In the genomic region with DNA sequence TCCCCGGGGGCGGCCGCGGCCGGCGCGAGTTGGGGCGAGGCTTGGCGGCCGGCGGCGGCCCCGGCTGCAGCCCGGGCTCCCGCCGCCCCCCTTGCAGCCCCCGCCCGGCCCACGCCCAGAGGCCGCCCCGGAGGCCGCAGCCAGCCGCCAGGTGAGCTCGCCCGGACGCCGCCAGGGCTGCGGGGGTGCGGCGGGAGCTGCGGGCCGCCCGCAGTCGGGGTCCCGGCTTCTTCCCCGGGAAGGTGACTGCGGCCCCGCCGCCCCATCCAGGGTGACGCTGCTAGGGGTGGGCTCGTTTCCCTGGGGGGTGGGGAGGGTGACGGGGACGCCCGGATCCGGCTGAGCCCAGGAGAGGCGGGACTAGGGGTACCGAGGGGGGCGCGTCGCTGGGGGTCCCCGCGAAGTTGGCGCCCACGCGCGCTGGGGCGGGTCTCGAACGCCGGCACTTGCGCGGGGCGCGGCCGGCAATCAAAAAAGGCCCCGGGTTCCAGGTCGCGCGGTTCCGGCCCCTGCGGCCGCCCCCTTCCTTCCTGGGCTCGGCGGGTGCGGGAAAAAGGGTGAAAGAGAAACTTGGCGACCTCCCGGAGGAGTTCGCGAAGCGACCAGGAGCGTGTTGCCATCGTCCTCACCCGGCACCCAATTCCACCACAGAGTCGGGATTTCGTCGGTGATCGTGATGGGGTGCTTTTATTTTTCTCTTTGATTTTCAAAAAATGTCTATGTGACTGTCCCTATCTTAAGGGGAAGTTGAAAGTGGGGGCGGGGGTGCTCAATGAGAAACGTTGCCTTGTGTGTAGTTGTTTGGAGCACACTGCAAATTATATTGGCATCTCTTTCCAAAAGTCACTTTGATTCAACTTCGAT, we compare ENCODE assay signal across 8 cellular contexts. TPM values are rescaled to one million over a fixed set of nuclear protein-coding genes. Genes with fewer than 3 reads are reported as not detected.
DNase-seq lines count a peak whose midpoint lies in the region; ATAC-seq, FAIRE-seq and TF ChIP-seq lines count a peak whose summit lies in the region.

No MANE protein-coding gene starts in this region.

- peak overlapping the region; percentile 88 for H3K27ac ChIP-seq in K562 (ENCODE audit: extremely low read depth, low read depth, low read length)
- peak overlapping the region; percentile 77 to 97 (median 96) for H3K27ac ChIP-seq in spleen

- DNase-seq in Ammon's horn (ENCODE audit: low spot score) (peak; percentile 23), T-helper 17 cell (peak in 2 of 3 donors; percentile 34 to 45), K562 (ENCODE audit: extremely low read depth in 1 of 4, low spot score in 3 of 4) (peak; percentile 32 to 73 (median 66)), iPS-NIHi7 (ENCODE audit: extremely low spot score) (peak; percentile 64), spleen (peak; percentile 90), SK-N-DZ (ENCODE audit: low spot score) (no peak)

- whole genome bisulfite sequencing in K562 (ENCODE audit: insufficient coverage, low coverage, missing lambda C conversion rate), result 1% methylated on average over 7 of the region's 90 CpGs
- 0 to 1% (median 0%) methylated on average over 22 to 90 of the region's 90 CpGs for WGBS in spleen, 5 donors

- peak; percentile 60 for TF ChIP-seq POLR2A in GM19099 (IDR thresholded peaks at IDR 0.05; ENCODE audit: extremely low read depth, insufficient read length, low read depth)
- TF ChIP-seq POLR2A in K562 (conservative IDR thresholded peaks at IDR 0.05), result 0 out of 2 replicates have a peak, but pooled peaks have one; percentile 29
- no peak for TF ChIP-seq POLR2A in spleen (IDR thresholded peaks at IDR 0.05)

- peak overlapping the region; percentile 70 for H3K4me2 ChIP-seq in K562 (ENCODE audit: insufficient read depth, low read length)

- BruUV-seq in K562 (replicated peaks; lab: Mats Ljungman, UMichigan), result no TSS peak

- H3K4me1 Mint-ChIP-seq in T-helper 17 cell, result peaks cover 42% of the 10 kb centered on the region

- H3K36me3 ChIP-seq in K562 (ENCODE audit: control insufficient read depth, insufficient read depth, low read length), result peaks cover 11% of the 10 kb centered on the region; the same call in 2 of the 3 replicates
- peaks cover 0 to 6% (median 0%) of the 10 kb centered on the region in 6 donors for H3K36me3 ChIP-seq in spleen

- no peak for FAIRE-seq in K562 (lab: Jason Lieb, UNC)

- H2AFZ ChIP-seq in K562 (ENCODE audit: low read depth, low read length), result peak overlapping the region; percentile 84

- H3K27ac Mint-ChIP-seq in T-helper 17 cell, result peak overlapping the region; percentile 93

- CTCF ChIA-PET in K562 (lab: Yijun Ruan, JAX; ENCODE audit: low intra/inter-chr PET ratio), result no interaction called here

- H3K27me3 ChIP-seq in K562 (ENCODE audit: control insufficient read depth in 2 of 2, insufficient read depth in 2 of 2, low read length in 2 of 2) (no peaks in the 10 kb centered on the region), spleen (replicated peaks in 1 of 7) (no peaks in the 10 kb centered on the region)

- peak overlapping the region; percentile 85 to 94 for H3K9ac ChIP-seq in K562 (ENCODE audit: insufficient read depth in 1 of 2, low read depth in 2 of 2, low read length in 2 of 2)

- peaks cover 90% of the 10 kb centered on the region for H3K79me2 ChIP-seq in K562 (ENCODE audit: control insufficient read depth, insufficient read depth, low read length)

- H3K9me3 ChIP-seq in T-helper 17 cell (ENCODE audit: control insufficient read depth, low read length, poor library complexity, severe bottlenecking), result no peaks in the 10 kb centered on the region
- H3K9me3 ChIP-seq in K562 (replicated peaks; ENCODE audit: control insufficient read depth, insufficient read depth, low read depth, low read length), result no peaks in the 10 kb centered on the region
- H3K9me3 ChIP-seq in spleen, result no peaks in the 10 kb centered on the region

- H4K20me1 ChIP-seq in K562 (replicated peaks; ENCODE audit: control insufficient read depth, insufficient read depth, low read length), result no peaks in the 10 kb centered on the region

- no peaks in the 10 kb centered on the region for H3K36me3 Mint-ChIP-seq in T-helper 17 cell (ENCODE audit: low read depth)

- TF ChIP-seq CTCF in K562 (IDR thresholded peaks at IDR 0.05 in 2 of 3, conservative IDR thresholded peaks at IDR 0.05 in 1 of 3; ENCODE audit: insufficient read depth in 2 of 3, low read depth in 1 of 3, low read length in 3 of 3) (no peak), spleen (IDR thresholded peaks at IDR 0.05 in 8 of 11, conservative IDR thresholded peaks at IDR 0.05 in 3 of 11) (no peak)

- no peaks in the 10 kb centered on the region for H3K27me3 Mint-ChIP-seq in T-helper 17 cell

- H3K4me1 ChIP-seq in K562 (replicated peaks in 1 of 2; ENCODE audit: control insufficient read depth in 2 of 2, insufficient read depth in 2 of 2, low read length in 2 of 2) (peaks cover 4% of the 10 kb centered on the region in 2 experiments; a peak in 4 of 5 replicates), spleen (peaks cover 4 to 65% (median 33%) of the 10 kb centered on the region in 6 donors)

- no peak for TF ChIP-seq RAD21 in K562 (CRISPR knock-in tag; conservative IDR thresholded peaks at IDR 0.05 in 1 of 2, IDR thresholded peaks at IDR 0.05 in 1 of 2)

- peak overlapping the region; percentile 73 for H3K4me3 ChIP-seq in K562
- H3K4me3 ChIP-seq in spleen, result peak overlapping the region; percentile 80 to 97 (median 86)

- in situ Hi-C loops in K562 (cut with MboI), result no loop called here

- intact Hi-C loops in K562 (cut with micrococcal nuclease) (loop anchor here (5.0 to 10.0 kb wide), 3 partner anchors 48 to 153 kb away; a partner anchor contains a TSS), spleen (cut with DNase I; ENCODE audit: low total_unique reads) (no loop called here)

- no peaks in the 10 kb centered on the region for H3K9me1 ChIP-seq in K562 (ENCODE audit: control insufficient read depth, insufficient read depth, low read length)

- ATAC-seq in HG03196 (IDR thresholded peaks at IDR 0.05; ENCODE audit: unreplicated experiment) (peak; percentile 34), T-helper 17 cell (peak; percentile 63), K562 (peak; percentile 76)

- peak overlapping the region; percentile 90 for H3K4me3 Mint-ChIP-seq in T-helper 17 cell

- POLR2A ChIA-PET in K562 (lab: Yijun Ruan, JAX), result interaction anchor here (0.6 to 1.0 kb wide), 2 partner anchors 14 to 46 kb away, joined by 3 to 4 read pairs; no protein-coding TSS in a partner anchor

- TF ChIP-seq EP300 in K562 (IDR thresholded peaks at IDR 0.05; ENCODE audit: low read length), result no peak

RNA-seq across cellular contexts. Expression of a gene that starts 0.6 kb away (rescaled TPM):
- 100 to 1,000 TPM; 165 to 205 TPM for total RNA-seq in T-helper 17 cell
- total RNA-seq in K562 (2011; cell fraction: chromatin; rRNA removed; ENCODE audit: low replicate concordance), result 58.0 and 91.6 TPM in 2 replicates
- 28.3 and 32.4 TPM in 2 replicates for total RNA-seq in K562 (2011; cell fraction: nucleolus; rRNA removed)
- 42.3 and 58.9 TPM in 2 replicates for total RNA-seq in K562 (2011; cell fraction: nucleoplasm; rRNA removed)
- 5.8 and 6.1 TPM in 2 replicates for total RNA-seq in K562 (2014; rRNA removed)
- total RNA-seq in K562 (2014; rRNA removed; fragmentation: Illumina TruSeq; extraction: Trizol), result 7.5 and 9.6 TPM in 2 replicates
- 8.0 and 8.9 TPM in 2 replicates for total RNA-seq in K562 (2015; rRNA removed; fragmentation: Illumina TruSeq; extraction: Trizol)
- 5.8 and 9.2 TPM in 2 replicates for total RNA-seq in K562 (2021)
- polyA plus RNA-seq in K562 (2011; rRNA removed), result 8.2 and 14.1 TPM in 2 replicates
- 12.3 and 12.6 TPM in 2 replicates for polyA plus RNA-seq in K562 (2011; cell fraction: cytosol; rRNA removed)
- polyA plus RNA-seq in K562 (2011; cell fraction: nucleus; rRNA removed), result 43.1 and 66.4 TPM in 2 replicates
- polyA plus RNA-seq in K562 (2012), result 2.8 and 5.5 TPM in 2 replicates
- 6.7 and 7.6 TPM in 2 replicates for polyA plus RNA-seq in K562 (2014; fragmentation: Illumina TruSeq; extraction: Trizol)
- 1 to 10 TPM in 1 of 2 experiments, under 1 TPM in 1; 0.41 to 1.3 TPM for polyA plus RNA-seq in K562 (2014; fragmentation: Nextera tagmentation; extraction: Ambion mirVana)
- 3.5 and 5.8 TPM in 2 replicates for polyA plus RNA-seq in K562 (2014; rRNA removed)
- polyA minus RNA-seq in K562 (2011; rRNA and poly(A)+ RNA removed), result 27.4 and 34.8 TPM in 2 replicates
- polyA minus RNA-seq in K562 (2011; cell fraction: cytosol; rRNA and poly(A)+ RNA removed), result 8.8 and 9.3 TPM in 2 replicates
- 47.0 and 67.5 TPM in 2 replicates for polyA minus RNA-seq in K562 (2011; cell fraction: nucleus; rRNA and poly(A)+ RNA removed)
- 10 to 100 TPM; 43.3 to 91.8 (median 67.6) TPM for total RNA-seq in spleen
- polyA plus RNA-seq in spleen, result 1 to 10 TPM; 1.9 to 5.3 (median 2.0) TPM
- polyA plus RNA-seq in SK-N-DZ (2014; cell fraction: cytosol; rRNA removed), result 1.7 and 2.5 TPM in 2 replicates
- 4.0 and 8.1 TPM in 2 replicates for polyA plus RNA-seq in SK-N-DZ (2014; cell fraction: nucleus; rRNA removed)

RNA-seq across cellular contexts. Expression of a gene that starts 0.6 kb away (rescaled TPM):
- total RNA-seq in T-helper 17 cell (10 to 100 TPM; 29.9 to 36.6 TPM), K562 (2014; rRNA removed) (45.1 and 56.5 TPM in 2 replicates), K562 (2014; rRNA removed; fragmentation: Illumina TruSeq; extraction: Trizol) (94.7 and 103 TPM in 2 replicates), K562 (2015; rRNA removed; fragmentation: Illumina TruSeq; extraction: Trizol) (89.2 and 96.6 TPM in 2 replicates), K562 (2021) (65.8 and 67.8 TPM in 2 replicates), spleen (10 to 100 TPM; 23.8 to 42.2 (median 37.0) TPM)
- total RNA-seq in K562 (2011; cell fraction: chromatin; rRNA removed; ENCODE audit: low replicate concordance), result 3.7 and 9.4 TPM in 2 replicates
- total RNA-seq in K562 (2011; cell fraction: nucleolus; rRNA removed), result 3.6 and 3.8 TPM in 2 replicates
- total RNA-seq in K562 (2011; cell fraction: nucleoplasm; rRNA removed), result 5.1 and 9.8 TPM in 2 replicates
- polyA plus RNA-seq in K562 (2011; rRNA removed) (56.7 and 89.6 TPM in 2 replicates), K562 (2014; fragmentation: Illumina TruSeq; extraction: Trizol) (113 and 118 TPM in 2 replicates), K562 (2014; fragmentation: Nextera tagmentation; extraction: Ambion mirVana) (100 to 1,000 TPM; 121 to 129 TPM), K562 (2014; rRNA removed) (76.6 and 89.8 TPM in 2 replicates), spleen (10 to 100 TPM; 68.2 to 74.6 (median 71.2) TPM)
- polyA plus RNA-seq in K562 (2011; cell fraction: cytosol; rRNA removed), result 7.9 and 18.4 TPM in 2 replicates
- polyA plus RNA-seq in K562 (2011; cell fraction: nucleus; rRNA removed), result 8.8 and 17.9 TPM in 2 replicates
- polyA plus RNA-seq in K562 (2012), result 80.7 and 91.2 TPM in 2 replicates
- 33.0 and 42.3 TPM in 2 replicates for polyA minus RNA-seq in K562 (2011; rRNA and poly(A)+ RNA removed)
- 17.2 and 19.4 TPM in 2 replicates for polyA minus RNA-seq in K562 (2011; cell fraction: cytosol; rRNA and poly(A)+ RNA removed)
- 3.9 and 7.0 TPM in 2 replicates for polyA minus RNA-seq in K562 (2011; cell fraction: nucleus; rRNA and poly(A)+ RNA removed)
- 69.1 and 80.2 TPM in 2 replicates for polyA plus RNA-seq in SK-N-DZ (2014; cell fraction: cytosol; rRNA removed)
- polyA plus RNA-seq in SK-N-DZ (2014; cell fraction: nucleus; rRNA removed), result 31.5 and 47.6 TPM in 2 replicates

RNA-seq across cellular contexts. Expression of a gene that starts 45.1 kb away (rescaled TPM):
- total RNA-seq in T-helper 17 cell (not detected), K562 (2014; rRNA removed) (not detected in 2 replicates), K562 (2014; rRNA removed; fragmentation: Illumina TruSeq; extraction: Trizol) (not detected in 2 replicates), K562 (2015; rRNA removed; fragmentation: Illumina TruSeq; extraction: Trizol) (not detected in 2 replicates), K562 (2021) (not detected in 2 replicates), spleen (not detected)
- total RNA-seq in K562 (2011; cell fraction: chromatin; rRNA removed; ENCODE audit: low replicate concordance), result not detected in 2 replicates
- not detected in 2 replicates for total RNA-seq in K562 (2011; cell fraction: nucleolus; rRNA removed)
- not detected in 2 replicates for total RNA-seq in K562 (2011; cell fraction: nucleoplasm; rRNA removed)
- polyA plus RNA-seq in K562 (2011; rRNA removed) (not detected in 2 replicates), K562 (2014; fragmentation: Illumina TruSeq; extraction: Trizol) (not detected in 2 replicates), K562 (2014; fragmentation: Nextera tagmentation; extraction: Ambion mirVana) (not detected), K562 (2014; rRNA removed) (not detected in 2 replicates), spleen (not detected)
- polyA plus RNA-seq in K562 (2011; cell fraction: cytosol; rRNA removed), result not detected in 2 replicates
- polyA plus RNA-seq in K562 (2011; cell fraction: nucleus; rRNA removed), result not detected in 2 replicates
- polyA plus RNA-seq in K562 (2012), result 0.07 TPM in 1 of 2 replicates, not detected in the other
- not detected in 2 replicates for polyA minus RNA-seq in K562 (2011; rRNA and poly(A)+ RNA removed)
- not detected in 2 replicates for polyA minus RNA-seq in K562 (2011; cell fraction: cytosol; rRNA and poly(A)+ RNA removed)
- polyA minus RNA-seq in K562 (2011; cell fraction: nucleus; rRNA and poly(A)+ RNA removed), result not detected in 2 replicates
- not detected in 2 replicates for polyA plus RNA-seq in SK-N-DZ (2014; cell fraction: cytosol; rRNA removed)
- not detected in 2 replicates for polyA plus RNA-seq in SK-N-DZ (2014; cell fraction: nucleus; rRNA removed)

RNA-seq across cellular contexts. Expression of a gene that starts 47.9 kb away (rescaled TPM):
- total RNA-seq in T-helper 17 cell, result 1 to 10 TPM in 1 of 2 donors, not detected in 1; 1.7 TPM
- not detected in 2 replicates for total RNA-seq in K562 (2011; cell fraction: chromatin; rRNA removed; ENCODE audit: low replicate concordance)
- not detected in 2 replicates for total RNA-seq in K562 (2011; cell fraction: nucleolus; rRNA removed)
- not detected in 2 replicates for total RNA-seq in K562 (2011; cell fraction: nucleoplasm; rRNA removed)
- 2.2 TPM in 1 of 2 replicates, not detected in the other for total RNA-seq in K562 (2014; rRNA removed)
- not detected in 2 replicates for total RNA-seq in K562 (2014; rRNA removed; fragmentation: Illumina TruSeq; extraction: Trizol)
- not detected in 2 replicates for total RNA-seq in K562 (2015; rRNA removed; fragmentation: Illumina TruSeq; extraction: Trizol)
- not detected in 2 replicates for total RNA-seq in K562 (2021)
- polyA plus RNA-seq in K562 (2011; rRNA removed), result not detected in 2 replicates
- not detected in 2 replicates for polyA plus RNA-seq in K562 (2011; cell fraction: cytosol; rRNA removed)
- not detected in 2 replicates for polyA plus RNA-seq in K562 (2011; cell fraction: nucleus; rRNA removed)
- not detected in 2 replicates for polyA plus RNA-seq in K562 (2012)
- not detected in 2 replicates for polyA plus RNA-seq in K562 (2014; fragmentation: Illumina TruSeq; extraction: Trizol)
- polyA plus RNA-seq in K562 (2014; fragmentation: Nextera tagmentation; extraction: Ambion mirVana), result not detected
- not detected in 2 replicates for polyA plus RNA-seq in K562 (2014; rRNA removed)
- not detected in 2 replicates for polyA minus RNA-seq in K562 (2011; rRNA and poly(A)+ RNA removed)
- polyA minus RNA-seq in K562 (2011; cell fraction: cytosol; rRNA and poly(A)+ RNA removed), result not detected in 2 replicates
- polyA minus RNA-seq in K562 (2011; cell fraction: nucleus; rRNA and poly(A)+ RNA removed), result not detected in 2 replicates
- not detected for total RNA-seq in spleen
- polyA plus RNA-seq in spleen, result not detected
- polyA plus RNA-seq in SK-N-DZ (2014; cell fraction: cytosol; rRNA removed), result not detected in 2 replicates
- polyA plus RNA-seq in SK-N-DZ (2014; cell fraction: nucleus; rRNA removed), result not detected in 2 replicates

Comparison
In these comparisons a context has a peak if more than half of its experiments do, and no peak if none do; other contexts are left out.
1. POLR2A ChIP-seq: peak in GM19099 (single experiment) and K562 (single experiment); none in spleen (0 of 3).
2. Peak in every context shown above with its lines, with median percentiles within 50 percentile points of each other: ATAC-seq.